In genomic region chr5:137666901-137667300, GRCh38 we compare ENCODE assay signal across 11 cellular contexts.
DNase-seq lines count a peak whose midpoint lies in the region; ATAC-seq and TF ChIP-seq lines count a peak whose summit lies in the region.
"Had no signal": no experiment of that assay in that cellular context is flagged by ENCODE, and none has a peak within 500 bp of the region (broad histone marks: within the 10 kb centered on the region; RNA-seq: fewer than 3 reads in every experiment).

No MANE protein-coding gene starts in this region.

- H3K9me3 ChIP-seq in spleen = no peaks in the 10 kb centered on the region

- WGBS in spleen, 5 donors = 79 to 91% (median 83%) methylated on average over 2 of the region's 2 CpGs

- TF ChIP-seq POLR2A in spleen (IDR thresholded peaks at IDR 0.05) = no peak

- peaks cover 20% of the 10 kb centered on the region for H3K4me1 Mint-ChIP-seq in activated naive CD4-positive, alpha-beta T cell treated with anti-CD3 and anti-CD28 coated beads for 36 hours (ENCODE audit: low read depth)
- H3K4me1 Mint-ChIP-seq in endothelial cell (ENCODE audit: unreplicated experiment) = peaks cover 55% of the 10 kb centered on the region

- no peaks in the 10 kb centered on the region for H3K27me3 Mint-ChIP-seq in activated naive CD4-positive, alpha-beta T cell treated with anti-CD3 and anti-CD28 coated beads for 36 hours (ENCODE audit: low read depth)
- peaks cover 5% of the 10 kb centered on the region for H3K27me3 Mint-ChIP-seq in endothelial cell (ENCODE audit: unreplicated experiment)
- H3K27me3 Mint-ChIP-seq: memory B cell had no signal

- CTCF ChIA-PET in activated naive CD4-positive, alpha-beta T cell treated with anti-CD3 and anti-CD28 coated beads for 36 hours (lab: Charles Lee) = interaction anchor here (0.6 to 6.9 kb wide), 6 partner anchors 28 to 84 kb away, joined by 3 to 69 read pairs (median 11); partner anchors contain the start of gene KLHL3

- H3K4me3 ChIP-seq in spleen = no peak overlapping the region

- no peak for ATAC-seq in HG02870 (IDR thresholded peaks at IDR 0.05; ENCODE audit: unreplicated experiment)

- H3K4me3 Mint-ChIP-seq in activated naive CD4-positive, alpha-beta T cell treated with anti-CD3 and anti-CD28 coated beads for 36 hours = no peak overlapping the region
- H3K4me3 Mint-ChIP-seq in endothelial cell (ENCODE audit: unreplicated experiment) = peak overlapping the region; percentile 74
- H3K4me3 Mint-ChIP-seq: memory B cell had no signal

- H3K36me3 Mint-ChIP-seq in activated naive CD4-positive, alpha-beta T cell treated with anti-CD3 and anti-CD28 coated beads for 36 hours (ENCODE audit: low read depth) = peaks cover 3% of the 10 kb centered on the region
- peaks cover 46% of the 10 kb centered on the region for H3K36me3 Mint-ChIP-seq in endothelial cell (ENCODE audit: low read depth, unreplicated experiment)

- H3K27me3 ChIP-seq in spleen (replicated peaks in 1 of 7) = no peaks in the 10 kb centered on the region

- TF ChIP-seq CTCF in endothelial cell (IDR thresholded peaks at IDR 0.05; ENCODE audit: unreplicated experiment) = no peak
- TF ChIP-seq CTCF in spleen (IDR thresholded peaks at IDR 0.05 in 8 of 11, conservative IDR thresholded peaks at IDR 0.05 in 3 of 11) = no peak

- DNase-seq in activated naive CD4-positive, alpha-beta T cell treated with anti-CD3 and anti-CD28 coated beads for 36 hours = no peak
- DNase-seq in activated naive CD4-positive, alpha-beta T cell treated with anti-CD3 and anti-CD28 coated beads, Interleukin-2, amount 50 U/mL, for 16 hours = no peak
- DNase-seq in NCI-H82 (lab: John Stamatoyannopoulos, UW) = peak; percentile 38
- DNase-seq in endothelial cell (ENCODE audit: low spot score) = no peak
- no peak for DNase-seq in spleen
- no peak for DNase-seq in OCI-M1 (lab: John Stamatoyannopoulos, UW)
- no peak for DNase-seq in NCI-H2227 treated with DMSO at 0.1 percent for 48 hours (lab: John Stamatoyannopoulos, UW)
- DNase-seq: NCI-H526 treated with DMSO at 0.1 percent for 48 hours, SHP77 treated with DMSO at 0.1 percent for 48 hours had no signal

- peak overlapping the region in 6 of 8 donors; percentile 3 to 62 (median 15) for H3K27ac ChIP-seq in spleen

- no peaks in the 10 kb centered on the region for H3K9me3 Mint-ChIP-seq in activated naive CD4-positive, alpha-beta T cell treated with anti-CD3 and anti-CD28 coated beads for 36 hours
- H3K9me3 Mint-ChIP-seq in endothelial cell (ENCODE audit: unreplicated experiment) = no peaks in the 10 kb centered on the region
- H3K9me3 Mint-ChIP-seq: memory B cell had no signal

- intact Hi-C loops in activated naive CD4-positive, alpha-beta T cell treated with anti-CD3 and anti-CD28 coated beads for 36 hours (cut with micrococcal nuclease) = loop anchor here (1.0 to 10.0 kb wide), 2 partner anchors 70 to 468 kb away; partner anchors contain the start of gene NME5
- intact Hi-C loops in spleen (cut with DNase I; ENCODE audit: low total_unique reads) = no loop called here

- H3K4me1 ChIP-seq in spleen = peaks cover 0 to 15% (median 5%) of the 10 kb centered on the region in 6 donors

- peak overlapping the region; percentile 34 for H3K27ac Mint-ChIP-seq in activated naive CD4-positive, alpha-beta T cell treated with anti-CD3 and anti-CD28 coated beads for 36 hours
- peak overlapping the region; percentile 80 for H3K27ac Mint-ChIP-seq in endothelial cell (ENCODE audit: unreplicated experiment)
- H3K27ac Mint-ChIP-seq: memory B cell had no signal

- H3K36me3 ChIP-seq in spleen = no peaks in the 10 kb centered on the region
